In the genomic region with DNA sequence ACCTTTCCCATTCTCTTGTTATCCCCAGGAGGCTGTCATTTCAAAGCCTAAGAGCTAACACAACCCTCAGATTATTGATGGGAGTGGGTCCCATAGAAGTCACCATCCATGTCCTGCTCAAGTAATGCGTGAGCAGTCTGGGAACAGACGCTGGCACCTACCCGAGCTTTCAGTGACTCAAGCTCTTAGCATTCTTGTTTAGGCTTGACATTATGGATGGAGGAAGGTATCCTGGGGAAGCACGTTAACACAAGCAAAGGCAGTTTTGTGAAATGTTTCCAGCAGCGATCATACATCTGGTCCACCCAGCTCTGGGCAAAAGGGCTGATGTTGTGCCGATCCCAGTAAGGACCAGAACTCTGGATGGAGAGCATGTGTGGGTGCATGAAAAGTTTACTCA, we compare ENCODE assay signal across 25 cellular contexts. TPM values are rescaled to one million over a fixed set of nuclear protein-coding genes. Genes with fewer than 3 reads are reported as not detected.
"Had no signal": no experiment of that assay in that cellular context is flagged by ENCODE, and none has a peak within 500 bp of the region (broad histone marks: within the 10 kb centered on the region; RNA-seq: fewer than 3 reads in every experiment).

No MANE protein-coding gene starts in this region.

- H3K4me1 Mint-ChIP-seq: activated naive CD8-positive, alpha-beta T cell treated with anti-CD3 and anti-CD28 coated beads, Interleukin-2, amount 10 ng/mL, durations not matched to agents 7 days and 5 days had no signal

- H3K9me3 Mint-ChIP-seq: activated naive CD8-positive, alpha-beta T cell treated with anti-CD3 and anti-CD28 coated beads, Interleukin-2, amount 10 ng/mL, durations not matched to agents 7 days and 5 days had no signal

- H3K27me3 ChIP-seq: cardiac muscle cell, SJSA1 had no signal

- H3K4me3 Mint-ChIP-seq: activated CD8-positive, alpha-beta T cell treated with anti-CD3 and anti-CD28 coated beads, Interleukin-2, amount 10 ng/mL, durations not matched to agents 7 days and 5 days; activated naive CD8-positive, alpha-beta T cell treated with anti-CD3 and anti-CD28 coated beads, Interleukin-2, amount 10 ng/mL, durations not matched to agents 7 days and 5 days; brain had no signal

- H3K9ac ChIP-seq: KMS-11 had no signal

- H3K4me1 ChIP-seq: SJSA1 had no signal

- DNase-seq: activated CD4-positive, alpha-beta T cell treated with anti-CD3 and anti-CD28 coated beads for 48 hours; activated CD4-positive, alpha-beta T cell treated with anti-CD3 and anti-CD28 coated beads, Interleukin-2, amount 50 U/mL, for 4 hours; activated CD4-positive, CD25-positive, alpha-beta regulatory T cell treated with anti-CD3 and anti-CD28 coated beads, Interleukin-2, amount 50 U/mL, for 72 hours; activated CD8-positive, alpha-beta memory T cell treated with anti-CD3 and anti-CD28 coated beads, Interleukin-2, amount 50 U/mL, for 48 hours; activated CD8-positive, alpha-beta T cell treated with anti-CD3 and anti-CD28 coated beads, Interleukin-2, amount 10 ng/mL, durations not matched to agents 7 days and 5 days; activated naive CD4-positive, alpha-beta T cell treated with anti-CD3 and anti-CD28 coated beads, Interleukin-2, amount 50 U/mL, for 16 hours; activated naive CD8-positive, alpha-beta T cell treated with anti-CD3 and anti-CD28 coated beads, Interleukin-2, amount 10 ng/mL, durations not matched to agents 7 days and 5 days; activated T-cell treated with anti-CD3 and anti-CD28 coated beads, Interleukin-2, amount 50 U/mL, for 1 hour; adrenal gland; anterior cingulate cortex; cerebellar nuclear complex; NCI-H1105 treated with DMSO at 0.1 percent for 48 hours; NCI-H187 treated with DMSO at 0.1 percent for 48 hours; NCI-H2171; NCI-H2227 treated with DMSO at 0.1 percent for 48 hours; NCI-H526; NCI-H82; PC-3; SHP77; SW 1271 had no signal

- H3K27ac ChIP-seq: adrenal gland, cardiac muscle cell, KMS-11, SJSA1 had no signal

- FAIRE-seq: RCC 7860 had no signal

- H3K9me3 ChIP-seq: adrenal gland, SJSA1 had no signal

- H3K4me3 ChIP-seq: adrenal gland, cardiac muscle cell, SJSA1 had no signal

- H3K4me2 ChIP-seq: KMS-11 had no signal

- H3K27ac Mint-ChIP-seq: activated CD8-positive, alpha-beta T cell treated with anti-CD3 and anti-CD28 coated beads, Interleukin-2, amount 10 ng/mL, durations not matched to agents 7 days and 5 days; activated naive CD8-positive, alpha-beta T cell treated with anti-CD3 and anti-CD28 coated beads, Interleukin-2, amount 10 ng/mL, durations not matched to agents 7 days and 5 days; brain had no signal

- H3K36me3 Mint-ChIP-seq: activated naive CD8-positive, alpha-beta T cell treated with anti-CD3 and anti-CD28 coated beads, Interleukin-2, amount 10 ng/mL, durations not matched to agents 7 days and 5 days; brain had no signal

- H3K36me3 ChIP-seq: adrenal gland, cardiac muscle cell, SJSA1 had no signal

RNA-seq across cellular contexts. Expression of gene AUTS2, which starts 30.0 kb away (rescaled TPM):
- total RNA-seq: PC-3, SJSA1 had no signal
